Comparison of ENCODE assay signal across 7 cellular contexts in the genomic region with DNA sequence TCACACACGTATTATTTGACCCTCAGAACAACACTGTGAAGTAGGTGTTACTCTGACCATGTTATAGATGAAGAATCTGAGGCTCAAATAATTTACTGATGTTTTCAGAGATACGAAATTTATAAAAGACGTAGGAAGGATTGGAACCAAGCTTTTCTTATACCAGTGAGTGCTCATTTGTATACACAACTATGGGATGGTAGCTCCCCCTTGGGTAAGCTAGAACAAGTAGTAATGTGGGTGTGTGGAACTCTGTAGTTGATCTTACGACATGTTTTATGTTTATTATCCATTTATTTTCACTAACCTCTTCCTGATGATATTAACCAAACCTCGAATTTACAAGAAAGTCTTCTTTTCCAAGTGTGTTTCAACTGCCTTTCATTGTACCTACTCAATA.
"Had no signal": no experiment of that assay in that cellular context is flagged by ENCODE, and none has a peak within 500 bp of the region (broad histone marks: within the 10 kb centered on the region; RNA-seq: fewer than 3 reads in every experiment).

No MANE protein-coding gene starts in this region.

- DNase-seq: GM23248, GOT3, H9, HCEC 1CT, KBM-7 had no signal

- H3K27ac ChIP-seq: GM23248 had no signal

- H3K4me3 ChIP-seq: GM23248 had no signal

- FAIRE-seq: H54, HTR-8/SVneo had no signal

- H3K9ac ChIP-seq: GM23248 had no signal

- H2AFZ ChIP-seq: GM23248 had no signal
